15 cellular contexts compared by ENCODE assay signal in genomic region chr21:41466024-41466820, GRCh38. TPM values are rescaled to one million over a fixed set of nuclear protein-coding genes. Genes with fewer than 3 reads are reported as not detected.
"Had no signal": no experiment of that assay in that cellular context is flagged by ENCODE, and none has a peak within 500 bp of the region (broad histone marks: within the 10 kb centered on the region; RNA-seq: fewer than 3 reads in every experiment).

No MANE protein-coding gene starts in this region.

- H3K36me3 Mint-ChIP-seq: brain; stimulated activated effector memory CD8-positive, alpha-beta T cell treated with anti-CD3 and anti-CD28 coated beads, Interleukin-12 subunit alpha, Interleukin-12 subunit beta, amount 100 ng/mL, for 72 hours had no signal

- ATAC-seq: stimulated activated effector memory CD8-positive, alpha-beta T cell treated with anti-CD3 and anti-CD28 coated beads, Interleukin-12 subunit alpha, Interleukin-12 subunit beta, amount 100 ng/mL, for 72 hours had no signal

- H3K4me3 Mint-ChIP-seq: activated naive CD4-positive, alpha-beta T cell treated with anti-CD3 and anti-CD28 coated beads, Interleukin-2, amount 10 ng/mL, durations not matched to agents 7 days and 5 days; activated T-helper 1 cell treated with anti-CD3 and anti-CD28 coated beads, Interleukin-12 subunit alpha, Interleukin-12 subunit beta, Interleukin-2, Interleukin-4 antibody, amounts not matched to agents 30 ng/mL and 10 ng/mL and 1 ng/mL, durations not matched to agents 14 hours and 24 hours and 36 hours; brain; endodermal cell; nephron; stimulated activated effector memory CD8-positive, alpha-beta T cell treated with anti-CD3 and anti-CD28 coated beads, Interleukin-12 subunit alpha, Interleukin-12 subunit beta, amount 100 ng/mL, for 72 hours had no signal

- H3K9me3 Mint-ChIP-seq: stimulated activated effector memory CD8-positive, alpha-beta T cell treated with anti-CD3 and anti-CD28 coated beads, Interleukin-12 subunit alpha, Interleukin-12 subunit beta, amount 100 ng/mL, for 72 hours had no signal

- H3K27ac Mint-ChIP-seq: activated naive CD4-positive, alpha-beta T cell treated with anti-CD3 and anti-CD28 coated beads, Interleukin-2, amount 10 ng/mL, durations not matched to agents 7 days and 5 days; activated T-helper 1 cell treated with anti-CD3 and anti-CD28 coated beads, Interleukin-12 subunit alpha, Interleukin-12 subunit beta, Interleukin-2, Interleukin-4 antibody, amounts not matched to agents 30 ng/mL and 10 ng/mL and 1 ng/mL, durations not matched to agents 14 hours and 24 hours and 36 hours; brain; endodermal cell; nephron; stimulated activated effector memory CD8-positive, alpha-beta T cell treated with anti-CD3 and anti-CD28 coated beads, Interleukin-12 subunit alpha, Interleukin-12 subunit beta, amount 100 ng/mL, for 72 hours had no signal

- DNase-seq: activated CD4-positive, alpha-beta T cell treated with anti-CD3 and anti-CD28 coated beads for 48 hours; activated naive CD4-positive, alpha-beta T cell treated with anti-CD3 and anti-CD28 coated beads, Interleukin-2, amount 10 ng/mL, durations not matched to agents 7 days and 5 days; endodermal cell; esophagus squamous epithelium; foreskin fibroblast; T1000 had no signal

RNA-seq across cellular contexts. Expression of gene TMPRSS2, which starts 41.7 kb away (rescaled TPM):
- total RNA-seq: activated T-helper 1 cell treated with anti-CD3 and anti-CD28 coated beads, Interleukin-12 subunit alpha, Interleukin-12 subunit beta, Interleukin-2, Interleukin-4 antibody, amounts not matched to agents 30 ng/mL and 10 ng/mL and 1 ng/mL, durations not matched to agents 14 hours and 24 hours and 36 hours; dermis microvascular lymphatic vessel endothelial cell; lung microvascular endothelial cell; osteoblast; right atrium auricular region; tibial nerve had no signal
